Comparison of ENCODE assay signal across 24 cellular contexts in genomic region chr13:92950771-92951170, GRCh38.
"Had no signal": no experiment of that assay in that cellular context is flagged by ENCODE, and none has a peak within 500 bp of the region (broad histone marks: within the 10 kb centered on the region; RNA-seq: fewer than 3 reads in every experiment).

No MANE protein-coding gene starts in this region.

- H3K36me3 Mint-ChIP-seq: naive thymus-derived CD8-positive, alpha-beta T cell; neural progenitor cell; stimulated activated memory B cell treated with anti-CD40 and anti-IgM and Interleukin-4, amounts not matched to agents 10 μg/mL and 1 μg/mL and 100 μg/mL, for 72 hours; type B pancreatic cell had no signal

- H3K4me3 ChIP-seq: neural progenitor cell, prostate gland, right atrium auricular region, sigmoid colon, spleen, testis, tibial artery had no signal

- H3K4me1 Mint-ChIP-seq: naive thymus-derived CD8-positive, alpha-beta T cell; stimulated activated memory B cell treated with anti-CD40 and anti-IgM and Interleukin-4, amounts not matched to agents 10 μg/mL and 1 μg/mL and 100 μg/mL, for 72 hours had no signal

- H3K9ac ChIP-seq: neural progenitor cell had no signal

- DNase-seq: cerebellar nuclear complex; cortex of kidney; effector memory CD8-positive, alpha-beta T cell; erythroblast; head of caudate nucleus; mesendoderm; naive thymus-derived CD8-positive, alpha-beta T cell; nucleus accumbens; sigmoid colon; spleen; stimulated activated CD4-positive, alpha-beta T cell treated with anti-CD3 and anti-CD28 coated beads, Interleukin-4, amount 100 ng/mL, for 4 hours; stimulated activated naive CD8-positive, alpha-beta T cell treated with anti-CD3 and anti-CD28 coated beads, Interleukin-15, Interleukin-2, amounts not matched to agents 100 U/mL and 50 U/mL, for 24 hours; substantia nigra; testis; tibial artery had no signal

- H3K27ac ChIP-seq: neural progenitor cell, prostate gland, right atrium auricular region, sigmoid colon, spleen, testis, tibial artery had no signal

- H3K27ac Mint-ChIP-seq: effector memory CD8-positive, alpha-beta T cell; naive thymus-derived CD8-positive, alpha-beta T cell; neural progenitor cell; stimulated activated memory B cell treated with anti-CD40 and anti-IgM and Interleukin-4, amounts not matched to agents 10 μg/mL and 1 μg/mL and 100 μg/mL, for 72 hours; type B pancreatic cell had no signal

- H3K27me3 Mint-ChIP-seq: effector memory CD8-positive, alpha-beta T cell; stimulated activated memory B cell treated with anti-CD40 and anti-IgM and Interleukin-4, amounts not matched to agents 10 μg/mL and 1 μg/mL and 100 μg/mL, for 72 hours; type B pancreatic cell had no signal

- H3K9me3 Mint-ChIP-seq: neural progenitor cell, type B pancreatic cell had no signal

- H3K4me3 Mint-ChIP-seq: effector memory CD8-positive, alpha-beta T cell; naive thymus-derived CD8-positive, alpha-beta T cell; neural progenitor cell; stimulated activated memory B cell treated with anti-CD40 and anti-IgM and Interleukin-4, amounts not matched to agents 10 μg/mL and 1 μg/mL and 100 μg/mL, for 72 hours; type B pancreatic cell had no signal

- ATAC-seq: effector memory CD8-positive, alpha-beta T cell; left lobe of liver; naive thymus-derived CD8-positive, alpha-beta T cell; stimulated activated memory B cell treated with anti-CD40 and anti-IgM and Interleukin-4, amounts not matched to agents 10 μg/mL and 1 μg/mL and 100 μg/mL, for 72 hours; stimulated activated naive CD8-positive, alpha-beta T cell treated with anti-CD3 and anti-CD28 coated beads, Interleukin-15, Interleukin-2, amounts not matched to agents 100 U/mL and 50 U/mL, for 24 hours had no signal

- H2AFZ ChIP-seq: neural progenitor cell had no signal

- H3K4me1 ChIP-seq: neural progenitor cell, prostate gland, right atrium auricular region, sigmoid colon, spleen, testis, tibial artery had no signal

- FAIRE-seq: endometrium, frontal cortex, keratinocyte had no signal

- H3K9me3 ChIP-seq: prostate gland, right atrium auricular region, sigmoid colon, spleen, testis, tibial artery had no signal

- H3K4me2 ChIP-seq: neural progenitor cell had no signal

- H3K36me3 ChIP-seq: neural progenitor cell, prostate gland, right atrium auricular region, sigmoid colon, spleen, tibial artery had no signal

- H3K27me3 ChIP-seq: neural progenitor cell, right atrium auricular region, sigmoid colon, spleen, testis, tibial artery had no signal
